In the genomic region with DNA sequence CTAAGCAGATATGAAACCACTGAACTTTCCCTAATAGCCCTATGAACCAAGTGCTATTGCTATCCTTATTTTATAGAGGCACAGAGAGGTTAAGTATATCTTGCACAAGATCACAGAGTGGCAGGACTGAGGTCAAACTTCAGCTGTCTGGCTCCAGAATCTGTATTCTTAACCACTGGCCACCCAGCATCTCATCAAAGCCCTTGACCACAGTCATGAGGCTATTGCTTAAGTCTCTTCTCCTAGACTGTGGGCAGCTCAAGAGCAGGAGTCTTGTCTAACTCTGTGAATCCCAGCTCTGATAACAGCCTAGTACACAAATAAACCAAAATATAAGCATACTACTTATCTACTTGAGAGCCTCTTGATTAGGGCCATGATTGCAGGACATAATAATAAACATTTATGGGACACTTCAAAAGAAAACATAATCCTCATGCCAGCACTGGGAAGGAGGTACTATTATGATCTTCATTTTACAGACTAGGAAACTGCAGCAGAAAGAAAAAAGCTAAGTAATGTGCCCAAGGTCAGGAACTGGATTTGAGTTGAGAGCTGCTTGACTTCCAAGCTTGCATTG, we compare ENCODE assay signal across 1 cellular context.
TF ChIP-seq lines count a peak whose summit lies in the region.

No MANE protein-coding gene starts in this region.

TF ChIP-seq in HEK293, 187 proteins besides CTCF, POLR2A, EP300 and RAD21 (continued from another document):
- TF ChIP-seq, protein P1, sequence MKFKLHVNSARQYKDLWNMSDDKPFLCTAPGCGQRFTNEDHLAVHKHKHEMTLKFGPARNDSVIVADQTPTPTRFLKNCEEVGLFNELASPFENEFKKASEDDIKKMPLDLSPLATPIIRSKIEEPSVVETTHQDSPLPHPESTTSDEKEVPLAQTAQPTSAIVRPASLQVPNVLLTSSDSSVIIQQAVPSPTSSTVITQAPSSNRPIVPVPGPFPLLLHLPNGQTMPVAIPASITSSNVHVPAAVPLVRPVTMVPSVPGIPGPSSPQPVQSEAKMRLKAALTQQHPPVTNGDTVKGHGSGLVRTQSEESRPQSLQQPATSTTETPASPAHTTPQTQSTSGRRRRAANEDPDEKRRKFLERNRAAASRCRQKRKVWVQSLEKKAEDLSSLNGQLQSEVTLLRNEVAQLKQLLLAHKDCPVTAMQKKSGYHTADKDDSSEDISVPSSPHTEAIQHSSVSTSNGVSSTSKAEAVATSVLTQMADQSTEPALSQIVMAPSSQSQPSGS (tag by site-specific recombination; IDR thresholded peaks at IDR 0.05; ENCODE audit: low read depth), result no peak
- no peak for TF ChIP-seq ZNF707 (tag by site-specific recombination; IDR thresholded peaks at IDR 0.05)
- TF ChIP-seq ZNF10 (tag by site-specific recombination; IDR thresholded peaks at IDR 0.05), result no peak
- no peak for TF ChIP-seq ZNF292 (tag by site-specific recombination; IDR thresholded peaks at IDR 0.05; ENCODE audit: borderline replicate concordance, low read depth)
- no peak for TF ChIP-seq SP3 (tag by site-specific recombination; IDR thresholded peaks at IDR 0.05)
